ENCODE assay signal across 24 cellular contexts in the genomic region with DNA sequence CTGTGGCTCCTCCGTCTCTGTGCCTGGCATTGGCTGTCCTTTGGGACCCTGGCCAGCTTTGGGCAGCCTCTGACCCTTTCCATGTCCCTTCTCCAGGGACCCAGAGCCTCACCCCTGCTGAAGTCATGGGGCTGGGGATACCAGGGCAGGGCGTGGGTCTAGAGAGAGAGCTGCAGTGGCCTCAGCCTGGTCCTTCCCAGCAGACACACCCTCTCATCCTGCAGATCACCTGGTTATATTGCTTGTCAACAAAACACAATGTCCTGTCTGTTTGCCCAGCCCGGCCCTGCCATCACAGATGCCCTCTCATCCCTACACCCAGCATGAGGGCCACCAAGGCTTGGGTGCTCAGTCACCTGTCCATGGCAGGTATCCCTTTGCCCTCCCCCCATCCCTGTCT. TPM values are rescaled to one million over a fixed set of nuclear protein-coding genes. Genes with fewer than 3 reads are reported as not detected.
DNase-seq lines count a peak whose midpoint lies in the region; ATAC-seq, FAIRE-seq and TF ChIP-seq lines count a peak whose summit lies in the region.
"Had no signal": no experiment of that assay in that cellular context is flagged by ENCODE, and none has a peak within 500 bp of the region (broad histone marks: within the 10 kb centered on the region; RNA-seq: fewer than 3 reads in every experiment).

No MANE protein-coding gene starts in this region.

- no peaks in the 10 kb centered on the region for H3K4me1 ChIP-seq in mucosa of descending colon (ENCODE audit: low read depth)
- H3K4me1 ChIP-seq: BE2C, HAP-1, SJCRH30 had no signal

- no peaks in the 10 kb centered on the region for H3K36me3 ChIP-seq in mucosa of descending colon (ENCODE audit: low read depth)
- H3K36me3 ChIP-seq: BE2C, HAP-1, SJCRH30 had no signal

- TF ChIP-seq CTCF in mucosa of descending colon (IDR thresholded peaks at IDR 0.05) = no peak

- intact Hi-C loops in cardiac septum (cut with DNase I) (no loop called here), Right ventricle myocardium inferior (cut with DNase I) (no loop called here), mucosa of descending colon (cut with DNase I, micrococcal nuclease) (no loop called here)

- FAIRE-seq in urothelium cell line (lab: Jason Lieb, UNC) = peak; percentile 67
- FAIRE-seq: GM12878 had no signal

- H3K9me3 ChIP-seq in mucosa of descending colon = no peaks in the 10 kb centered on the region
- H3K9me3 ChIP-seq: BE2C, HAP-1, SJCRH30 had no signal

- DNase-seq in cardiac septum (ENCODE audit: low spot score) (peak; percentile 51), Right ventricle myocardium inferior (ENCODE audit: missing footprints) (no peak), SW480 (ENCODE audit: low spot score) (peak; percentile 84), mucosa of descending colon (peak; percentile 69 to 72 (median 72)), urothelium cell line (ENCODE audit: low spot score) (peak; percentile 7), RPMI8226 (no peak), NCI-H1105 treated with DMSO at 0.1 percent for 48 hours (lab: John Stamatoyannopoulos, UW) (no peak)
- DNase-seq: BE2C, DND-41, GM23248, Kasumi-1, MM.1S, NCI-H1048, NCI-H1436, NCI-H2029, NCI-H2227 treated with DMSO at 0.1 percent for 48 hours, NCI-H510A, NCI-H82, SJCRH30 had no signal

- no peak overlapping the region for H3K4me3 ChIP-seq in mucosa of descending colon
- H3K4me3 ChIP-seq: GM12878, GM23248, HAP-1, SJCRH30 had no signal

- ATAC-seq in Right ventricle myocardium inferior = no peak
- peak; percentile 71 for ATAC-seq in mucosa of descending colon
- no peak for ATAC-seq in GM21381 (IDR thresholded peaks at IDR 0.05; ENCODE audit: unreplicated experiment)
- ATAC-seq: GM12878 had no signal

RNA-seq across cellular contexts. Expression of gene MUC17, which starts 1.8 kb away (rescaled TPM):
- total RNA-seq in cardiac septum (not detected), Right ventricle myocardium inferior (not detected), mucosa of descending colon (10 to 100 TPM; 12.4 to 28.4 (median 22.2) TPM)
- total RNA-seq: A673, GM12878, GM23248, RPMI7951, SJCRH30 had no signal

RNA-seq across cellular contexts. Expression of gene MUC12, which starts 52.3 kb away (rescaled TPM):
- total RNA-seq in cardiac septum (0.19 TPM), Right ventricle myocardium inferior (not detected), mucosa of descending colon (100 to 1,000 TPM; 357 to 848 (median 814) TPM)

Comparison
In these comparisons a context has a peak if more than half of its experiments do, and no peak if none do; other contexts are left out.
1. DNase-seq: peak in cardiac septum (single experiment), SW480 (single experiment), mucosa of descending colon (3 of 3) and urothelium cell line (single experiment); none in Right ventricle myocardium inferior (single experiment), RPMI8226 (single experiment) and NCI-H1105 treated with DMSO at 0.1 percent for 48 hours (single experiment).
2. RNA of gene MUC17, which starts 1.8 kb away (total RNA-seq): 12.4 to 28.4 TPM in mucosa of descending colon; not detected in cardiac septum (single experiment) and not detected in Right ventricle myocardium inferior (single experiment); every median in the first group is over 10 times any median in the second.
3. RNA of gene MUC12, which starts 52.3 kb away (total RNA-seq): 357 to 848 TPM in mucosa of descending colon; 0.19 TPM in cardiac septum (single experiment) and not detected in Right ventricle myocardium inferior (single experiment); every median in the first group is over 100 times any median in the second.